18 cellular contexts compared by ENCODE assay signal in genomic region chr10:72238392-72239175, GRCh38. TPM values are rescaled to one million over a fixed set of nuclear protein-coding genes. Genes with fewer than 3 reads are reported as not detected.
DNase-seq lines count a peak whose midpoint lies in the region; ATAC-seq and TF ChIP-seq lines count a peak whose summit lies in the region.
"Had no signal": no experiment of that assay in that cellular context is flagged by ENCODE, and none has a peak within 500 bp of the region (broad histone marks: within the 10 kb centered on the region; RNA-seq: fewer than 3 reads in every experiment).

No MANE protein-coding gene starts in this region.

- DNase-seq in right atrium auricular region (ENCODE audit: low spot score) (no peak), Right ventricle myocardium superior (no peak), body of pancreas (peak; percentile 81 to 93 (median 82)), upper lobe of right lung (peak; percentile 37), T-helper 2 cell (no peak), NCI-H187 (lab: John Stamatoyannopoulos, UW) (no peak)
- DNase-seq in naive thymus-derived CD8-positive, alpha-beta T cell: no peak
- DNase-seq in activated CD8-positive, alpha-beta memory T cell treated with anti-CD3 and anti-CD28 coated beads, Interleukin-2, amount 50 U/mL, for 4 hours: no peak
- DNase-seq: CD4-positive, alpha-beta T cell; DMS79 treated with DMSO at 0.1 percent for 48 hours; GDM1; HCEC 1CT; KG1; NCI-H1048; NCI-H446; PC-9 had no signal

- intact Hi-C loops in Right ventricle myocardium superior (cut with DNase I): no loop called here
- intact Hi-C loops in body of pancreas (cut with DNase I): no loop called here
- intact Hi-C loops in upper lobe of right lung (cut with DNase I): no loop called here

- WGBS in body of pancreas, 2 donors: 57 to 68% methylated on average over 11 to 13 of the region's 13 CpGs

- POLR2A ChIA-PET in naive thymus-derived CD8-positive, alpha-beta T cell (lab: Charles Lee): interaction anchor here (0.6 to 2.1 kb wide), 4 partner anchors 9 to 546 kb away, joined by 3 to 7 read pairs (median 5); partner anchors contain the start of gene ANAPC16

- TF ChIP-seq CTCF in right atrium auricular region (IDR thresholded peaks at IDR 0.05): no peak
- no peak for TF ChIP-seq CTCF in body of pancreas (IDR thresholded peaks at IDR 0.05)
- no peak for TF ChIP-seq CTCF in upper lobe of right lung (IDR thresholded peaks at IDR 0.05)

- H3K4me3 Mint-ChIP-seq in naive thymus-derived CD8-positive, alpha-beta T cell: no peak overlapping the region
- H3K4me3 Mint-ChIP-seq: CD4-positive, alpha-beta T cell had no signal

- no peaks in the 10 kb centered on the region for H3K27me3 Mint-ChIP-seq in naive thymus-derived CD8-positive, alpha-beta T cell
- H3K27me3 Mint-ChIP-seq: CD4-positive, alpha-beta T cell had no signal

- H3K36me3 ChIP-seq in right atrium auricular region: peaks cover 32% of the 10 kb centered on the region
- peaks cover 0 to under 1% of the 10 kb centered on the region in 2 donors for H3K36me3 ChIP-seq in body of pancreas (replicated peaks in 1 of 2; ENCODE audit: insufficient read depth in 1 of 2, low read depth in 2 of 2)
- H3K36me3 ChIP-seq in upper lobe of right lung: peaks cover 35% of the 10 kb centered on the region

- H3K9me3 ChIP-seq in right atrium auricular region: no peaks in the 10 kb centered on the region
- H3K9me3 ChIP-seq in body of pancreas: no peaks in the 10 kb centered on the region
- no peaks in the 10 kb centered on the region for H3K9me3 ChIP-seq in upper lobe of right lung

- H3K27ac ChIP-seq in right atrium auricular region: peak overlapping the region; percentile 51 to 72
- peak overlapping the region; percentile 45 to 89 (median 85) for H3K27ac ChIP-seq in body of pancreas
- no peak overlapping the region for H3K27ac ChIP-seq in upper lobe of right lung
- H3K27ac ChIP-seq: HL-60 had no signal

- H3K9me3 Mint-ChIP-seq in naive thymus-derived CD8-positive, alpha-beta T cell: no peaks in the 10 kb centered on the region
- H3K9me3 Mint-ChIP-seq: CD4-positive, alpha-beta T cell had no signal

- peak in 2 of 3 donors; percentile 41 for TF ChIP-seq POLR2A in body of pancreas (IDR thresholded peaks at IDR 0.05)

- peak overlapping the region; percentile 29 to 92 (median 60) for H3K27ac Mint-ChIP-seq in naive thymus-derived CD8-positive, alpha-beta T cell

- no peak overlapping the region for H3K4me3 ChIP-seq in right atrium auricular region
- no peak overlapping the region for H3K4me3 ChIP-seq in body of pancreas
- no peak overlapping the region for H3K4me3 ChIP-seq in upper lobe of right lung
- H3K4me3 ChIP-seq: PC-9 had no signal

- H3K27me3 ChIP-seq in right atrium auricular region (no peaks in the 10 kb centered on the region), body of pancreas (no peaks in the 10 kb centered on the region), upper lobe of right lung (no peaks in the 10 kb centered on the region)

- peaks cover 0 to 39% (median 8%) of the 10 kb centered on the region in 3 donors for H3K36me3 Mint-ChIP-seq in naive thymus-derived CD8-positive, alpha-beta T cell

- no peak for ATAC-seq in Right ventricle myocardium superior (ENCODE audit: poor library complexity)
- ATAC-seq in body of pancreas: peak; percentile 86
- ATAC-seq in naive thymus-derived CD8-positive, alpha-beta T cell: no peak
- ATAC-seq in upper lobe of right lung: no peak
- ATAC-seq: Right ventricle myocardium inferior had no signal

- H3K4me1 Mint-ChIP-seq in naive thymus-derived CD8-positive, alpha-beta T cell: peaks cover 22 to 53% (median 46%) of the 10 kb centered on the region in 4 donors

- H3K4me1 ChIP-seq in right atrium auricular region: peaks cover 0 to 35% of the 10 kb centered on the region in 2 donors
- H3K4me1 ChIP-seq in body of pancreas: peaks cover 77% of the 10 kb centered on the region
- H3K4me1 ChIP-seq in upper lobe of right lung: peaks cover 18% of the 10 kb centered on the region

RNA-seq across cellular contexts. Expression of gene ASCC1, which starts 22.5 kb away (rescaled TPM):
- total RNA-seq in right atrium auricular region (10 to 100 TPM; 27.2 to 37.0 TPM), Right ventricle myocardium superior (32.0 TPM), body of pancreas (10 to 100 TPM; 16.1 to 17.1 TPM), upper lobe of right lung (27.4 TPM)
- total RNA-seq in naive thymus-derived CD8-positive, alpha-beta T cell: 10 to 100 TPM; 23.8 to 24.7 TPM
- 10 to 100 TPM; 21.2 to 44.4 (median 31.4) TPM for polyA plus RNA-seq in naive thymus-derived CD8-positive, alpha-beta T cell

RNA-seq across cellular contexts. Expression of gene ANAPC16, which starts 22.8 kb away (rescaled TPM):
- total RNA-seq in right atrium auricular region (100 to 1,000 TPM; 139 to 163 TPM), Right ventricle myocardium superior (242 TPM), body of pancreas (10 to 100 TPM; 40.9 to 59.4 TPM), upper lobe of right lung (118 TPM)
- 100 to 1,000 TPM; 121 to 128 TPM for total RNA-seq in naive thymus-derived CD8-positive, alpha-beta T cell
- polyA plus RNA-seq in naive thymus-derived CD8-positive, alpha-beta T cell: 100 to 1,000 TPM; 419 to 453 (median 444) TPM

RNA-seq across cellular contexts. Expression of gene DDIT4, which starts 35.1 kb away (rescaled TPM):
- total RNA-seq in right atrium auricular region: 100 to 1,000 TPM; 100 to 136 TPM
- 54.8 TPM for total RNA-seq in Right ventricle myocardium superior
- total RNA-seq in body of pancreas: 100 to 1,000 TPM; 238 to 269 TPM
- total RNA-seq in naive thymus-derived CD8-positive, alpha-beta T cell: 10 to 100 TPM; 23.8 to 29.6 TPM
- 100 to 1,000 TPM in 2 of 3 donors, 10 to 100 TPM in 1; 68.0 to 190 (median 189) TPM for polyA plus RNA-seq in naive thymus-derived CD8-positive, alpha-beta T cell
- 200 TPM for total RNA-seq in upper lobe of right lung

Comparison
In these comparisons a context has a peak if more than half of its experiments do, and no peak if none do; other contexts are left out.
1. DNase-seq: peak in body of pancreas (4 of 4) and upper lobe of right lung (single experiment); none in right atrium auricular region (single experiment), Right ventricle myocardium superior (single experiment), naive thymus-derived CD8-positive, alpha-beta T cell (0 of 10), activated CD8-positive, alpha-beta memory T cell treated with anti-CD3 and anti-CD28 coated beads, Interleukin-2, amount 50 U/mL, for 4 hours (single experiment), T-helper 2 cell (0 of 5) and NCI-H187 (0 of 2).